ENCODE assay signal across 25 cellular contexts in genomic region chr11:94805994-94806393, GRCh38. TPM values are rescaled to one million over a fixed set of nuclear protein-coding genes. Genes with fewer than 3 reads are reported as not detected.
DNase-seq lines count a peak whose midpoint lies in the region; ATAC-seq and TF ChIP-seq lines count a peak whose summit lies in the region.
"Had no signal": no experiment of that assay in that cellular context is flagged by ENCODE, and none has a peak within 500 bp of the region (broad histone marks: within the 10 kb centered on the region; RNA-seq: fewer than 3 reads in every experiment).

No MANE protein-coding gene starts in this region.

- peaks cover 82% of the 10 kb centered on the region for H3K79me2 ChIP-seq in smooth muscle cell (ENCODE audit: low read depth)

- peaks cover 66% of the 10 kb centered on the region for H4K20me1 ChIP-seq in smooth muscle cell (ENCODE audit: low read depth)

- H3K9ac ChIP-seq in smooth muscle cell (ENCODE audit: low read depth), result no peak overlapping the region
- H3K9ac ChIP-seq: BLaER1 treated with 17β-estradiol and CSF1 and Interleukin-3, amounts not matched to agents 10 nM and 100 nM had no signal

- peaks cover 53% of the 10 kb centered on the region for H3K4me1 ChIP-seq in SJCRH30
- H3K4me1 ChIP-seq in smooth muscle cell (ENCODE audit: low read depth), result no peaks in the 10 kb centered on the region
- H3K4me1 ChIP-seq: BLaER1 treated with 17β-estradiol and CSF1 and Interleukin-3, amounts not matched to agents 10 nM and 100 nM had no signal

- H3K9me3 ChIP-seq in SJCRH30 (replicated peaks), result no peaks in the 10 kb centered on the region
- H3K9me3 ChIP-seq in smooth muscle cell (replicated peaks; ENCODE audit: low read depth), result no peaks in the 10 kb centered on the region
- H3K9me3 ChIP-seq: adrenal gland, spleen, upper lobe of left lung had no signal

- in situ Hi-C loops in GM13976 (cut with MboI; ENCODE audit: low sequenced_read_pairs, unreplicated experiment), result no loop called here

- no peak for DNase-seq in SJCRH30
- peak; percentile 27 for DNase-seq in fibroblast of mammary gland (ENCODE audit: low read depth)
- no peak for DNase-seq in left lobe of liver (ENCODE audit: low spot score)
- no peak for DNase-seq in smooth muscle cell (lab: John Stamatoyannopoulos, UW; ENCODE audit: unreplicated experiment)
- DNase-seq in HPDE6-E6E7 (ENCODE audit: extremely low spot score), result no peak
- DNase-seq in GM13976 (ENCODE audit: low spot score), result no peak
- no peak for DNase-seq in activated CD4-positive, alpha-beta T cell treated with anti-CD3 and anti-CD28 coated beads for 48 hours
- DNase-seq: activated B cell treated with CpG ODN at 0.5 μM for 24 hours; activated CD4-positive, alpha-beta memory T cell treated with anti-CD3 and anti-CD28 coated beads for 36 hours; activated gamma-delta T cell treated with Interleukin-2 at 50 U/mL for 16 hours; activated T-cell treated with anti-CD3 and anti-CD28 coated beads for 4 hours; adrenal gland; dermis blood vessel endothelial cell; DND-41; foreskin keratinocyte; Kasumi-1; midbrain; NCI-H1694 treated with DMSO at 0.1 percent for 48 hours; NCI-H526 treated with DMSO at 0.1 percent for 48 hours; spleen; stimulated activated CD4-positive, alpha-beta T cell treated with anti-CD3 and anti-CD28 coated beads, Interleukin-4, amount 100 ng/mL, for 24 hours; stimulated activated naive CD4-positive, alpha-beta T cell treated with Interleukin-2 at 50 U/mL for 16 hours; upper lobe of left lung had no signal

- TF ChIP-seq CTCF in fibroblast of mammary gland (conservative IDR thresholded peaks at IDR 0.05; ENCODE audit: control insufficient read depth, insufficient read depth, low read depth, low read length) (no peak), smooth muscle cell (IDR thresholded peaks at IDR 0.05; ENCODE audit: borderline replicate concordance, insufficient read depth, poor library complexity, severe bottlenecking) (no peak), GM13976 (IDR thresholded peaks at IDR 0.05; ENCODE audit: borderline replicate concordance, control extremely low read depth, extremely low read depth, insufficient read depth, missing control alignments) (no peak)

- no peak overlapping the region for H3K4me2 ChIP-seq in smooth muscle cell
- H3K4me2 ChIP-seq: BLaER1 treated with 17β-estradiol and CSF1 and Interleukin-3, amounts not matched to agents 10 nM and 100 nM had no signal

- H3K27ac ChIP-seq in SJCRH30 (peak overlapping the region; percentile 95), smooth muscle cell (ENCODE audit: low read depth) (peak overlapping the region; percentile 62)
- H3K27ac ChIP-seq: BLaER1 treated with 17β-estradiol and CSF1 and Interleukin-3, amounts not matched to agents 10 nM and 100 nM; foreskin keratinocyte; upper lobe of left lung had no signal

- no peak overlapping the region for H2AFZ ChIP-seq in smooth muscle cell (ENCODE audit: low read depth)

- H3F3A ChIP-seq in smooth muscle cell (ENCODE audit: low read depth), result peaks cover 41% of the 10 kb centered on the region

- H3K27me3 ChIP-seq in SJCRH30 (no peaks in the 10 kb centered on the region), smooth muscle cell (ENCODE audit: low read depth) (no peaks in the 10 kb centered on the region)
- H3K27me3 ChIP-seq: adrenal gland; BLaER1 treated with 17β-estradiol and CSF1 and Interleukin-3, amounts not matched to agents 10 nM and 100 nM; foreskin keratinocyte; spleen; upper lobe of left lung had no signal

- WGBS in smooth muscle cell (ENCODE audit: low lambda C conversion rate), result 90% methylated on average over 1 of the region's 1 CpG

- peaks cover 34% of the 10 kb centered on the region for H3K36me3 ChIP-seq in SJCRH30
- peaks cover 3% of the 10 kb centered on the region for H3K36me3 ChIP-seq in smooth muscle cell (ENCODE audit: low read depth)
- H3K36me3 ChIP-seq: adrenal gland had no signal

- H3K4me3 ChIP-seq in SJCRH30 (no peak overlapping the region), fibroblast of mammary gland (ENCODE audit: control insufficient read depth, low read depth, low read length) (no peak overlapping the region), smooth muscle cell (no peak overlapping the region)
- H3K4me3 ChIP-seq: adrenal gland; BLaER1 treated with 17β-estradiol and CSF1 and Interleukin-3, amounts not matched to agents 10 nM and 100 nM; spleen; upper lobe of left lung had no signal

- peak; percentile 81 for ATAC-seq in left lobe of liver
- no peak for ATAC-seq in HG02588 (IDR thresholded peaks at IDR 0.05; ENCODE audit: unreplicated experiment)
- ATAC-seq: foreskin keratinocyte had no signal

RNA-seq across cellular contexts. Expression of gene AMOTL1, which starts 37.8 kb away (rescaled TPM):
- total RNA-seq in SJCRH30 (2014; rRNA removed; shearing (Covaris generic)), result 52.5 and 57.4 TPM in 2 replicates
- total RNA-seq in left lobe of liver (22.9 TPM), smooth muscle cell (61.0 and 63.5 TPM in 2 replicates)
- polyA plus RNA-seq in smooth muscle cell, result 23.4 and 23.8 TPM in 2 replicates
